ENCODE assay signal across 9 cellular contexts in genomic region chr18:3498705-3499451, GRCh38. TPM values are rescaled to one million over a fixed set of nuclear protein-coding genes. Genes with fewer than 3 reads are reported as not detected.
DNase-seq lines count a peak whose midpoint lies in the region; ATAC-seq and TF ChIP-seq lines count a peak whose summit lies in the region.
"Had no signal": no experiment of that assay in that cellular context is flagged by ENCODE, and none has a peak within 500 bp of the region (broad histone marks: within the 10 kb centered on the region; RNA-seq: fewer than 3 reads in every experiment).

No MANE protein-coding gene starts in this region.

- ATAC-seq in lower lobe of right lung (peak; percentile 65 to 82), HG02763 (IDR thresholded peaks at IDR 0.05; ENCODE audit: unreplicated experiment) (no peak), HG03280 (IDR thresholded peaks at IDR 0.05; ENCODE audit: unreplicated experiment) (no peak)

- intact Hi-C loops in dorsolateral prefrontal cortex (cut with DNase I), result no loop called here
- intact Hi-C loops in lower lobe of right lung (cut with DNase I), result no loop called here

- H3K9me3 ChIP-seq in ES-I3 (ENCODE audit: control insufficient read depth, insufficient read depth, low read length) (no peaks in the 10 kb centered on the region), lower lobe of right lung (no peaks in the 10 kb centered on the region), suprapubic skin (no peaks in the 10 kb centered on the region)

- 25% methylated on average over 37 of the region's 58 CpGs for WGBS in suprapubic skin

- peak; percentile 25 for DNase-seq in SK-N-DZ (ENCODE audit: low spot score)
- DNase-seq in dorsolateral prefrontal cortex, result peak in 5 of 10 donors; percentile 7 to 61 (median 31)
- peak; percentile 48 for DNase-seq in lower lobe of right lung
- DNase-seq in suprapubic skin (ENCODE audit: low spot score in 2 of 2), result peak in 1 of 2 donors; percentile 62
- no peak for DNase-seq in NCI-H446 (lab: John Stamatoyannopoulos, UW)

- no peak for TF ChIP-seq EP300 in suprapubic skin (IDR thresholded peaks at IDR 0.05)

- peak overlapping the region; percentile 49 for H3K9ac ChIP-seq in ES-I3 (ENCODE audit: low read depth, low read length)
- H3K9ac ChIP-seq: KMS-11 had no signal

- peaks cover 0 to 6% (median 0%) of the 10 kb centered on the region in 45 donors for H3K27me3 ChIP-seq in dorsolateral prefrontal cortex
- peaks cover 21% of the 10 kb centered on the region for H3K27me3 ChIP-seq in lower lobe of right lung (ENCODE audit: low read depth)
- peaks cover 17% of the 10 kb centered on the region for H3K27me3 ChIP-seq in suprapubic skin

- no peaks in the 10 kb centered on the region for H3K36me3 ChIP-seq in ES-I3 (ENCODE audit: insufficient read depth, low read length)
- no peaks in the 10 kb centered on the region for H3K36me3 ChIP-seq in lower lobe of right lung
- H3K36me3 ChIP-seq in suprapubic skin, result no peaks in the 10 kb centered on the region

- TF ChIP-seq CTCF in dorsolateral prefrontal cortex (IDR thresholded peaks at IDR 0.05 in 54 of 56, conservative IDR thresholded peaks at IDR 0.05 in 2 of 56; ENCODE audit: low read depth in 1 of 56, partially characterized antibody in 56 of 56) (peak in 2 of 56 donors; percentile 22 to 27), lower lobe of right lung (IDR thresholded peaks at IDR 0.05) (no peak), suprapubic skin (IDR thresholded peaks at IDR 0.05) (no peak)

- H3K4me3 ChIP-seq in dorsolateral prefrontal cortex (peak overlapping the region; percentile 36 to 71 (median 57)), lower lobe of right lung (peak overlapping the region; percentile 54), suprapubic skin (peak overlapping the region; percentile 53)

- TF ChIP-seq POLR2A in suprapubic skin (IDR thresholded peaks at IDR 0.05), result no peak

- H3K4me1 ChIP-seq in ES-I3 (ENCODE audit: insufficient read depth, low read length), result peaks cover 11% of the 10 kb centered on the region
- peaks cover 13% of the 10 kb centered on the region for H3K4me1 ChIP-seq in lower lobe of right lung
- peaks cover 8% of the 10 kb centered on the region for H3K4me1 ChIP-seq in suprapubic skin

- peak overlapping the region in 5 of 59 donors; percentile 6 to 51 (median 24) for H3K27ac ChIP-seq in dorsolateral prefrontal cortex
- H3K27ac ChIP-seq in lower lobe of right lung, result no peak overlapping the region
- H3K27ac ChIP-seq in suprapubic skin, result no peak overlapping the region
- H3K27ac ChIP-seq: KMS-11 had no signal

RNA-seq across cellular contexts. Expression of gene TGIF1, which starts 48.9 kb away (rescaled TPM):
- polyA plus RNA-seq in SK-N-DZ (2014; cell fraction: cytosol; rRNA removed), result 19.3 TPM in 2 replicates
- polyA plus RNA-seq in SK-N-DZ (2014; cell fraction: nucleus; rRNA removed), result 20.4 and 30.6 TPM in 2 replicates
- total RNA-seq in dorsolateral prefrontal cortex (10 to 100 TPM in 81 of 120 experiments, 1 to 10 TPM in 39; 5.1 to 30.2 (median 12.3) TPM), lower lobe of right lung (45.8 TPM), suprapubic skin (100 to 1,000 TPM in 2 of 4 donors, 10 to 100 TPM in 2; 89.4 to 122 (median 108) TPM)

Comparison
In these comparisons a context has a peak if more than half of its experiments do, and no peak if none do; other contexts are left out.
1. DNase-seq: peak in SK-N-DZ (single experiment) and lower lobe of right lung (single experiment); none in NCI-H446 (0 of 2).
2. ATAC-seq: peak in lower lobe of right lung (2 of 2); none in HG02763 (single experiment) and HG03280 (single experiment).
3. Peak in every context shown above with its lines, with median percentiles within 50 percentile points of each other: H3K4me3 ChIP-seq.